Comparison of ENCODE assay signal across 8 cellular contexts in the genomic region with DNA sequence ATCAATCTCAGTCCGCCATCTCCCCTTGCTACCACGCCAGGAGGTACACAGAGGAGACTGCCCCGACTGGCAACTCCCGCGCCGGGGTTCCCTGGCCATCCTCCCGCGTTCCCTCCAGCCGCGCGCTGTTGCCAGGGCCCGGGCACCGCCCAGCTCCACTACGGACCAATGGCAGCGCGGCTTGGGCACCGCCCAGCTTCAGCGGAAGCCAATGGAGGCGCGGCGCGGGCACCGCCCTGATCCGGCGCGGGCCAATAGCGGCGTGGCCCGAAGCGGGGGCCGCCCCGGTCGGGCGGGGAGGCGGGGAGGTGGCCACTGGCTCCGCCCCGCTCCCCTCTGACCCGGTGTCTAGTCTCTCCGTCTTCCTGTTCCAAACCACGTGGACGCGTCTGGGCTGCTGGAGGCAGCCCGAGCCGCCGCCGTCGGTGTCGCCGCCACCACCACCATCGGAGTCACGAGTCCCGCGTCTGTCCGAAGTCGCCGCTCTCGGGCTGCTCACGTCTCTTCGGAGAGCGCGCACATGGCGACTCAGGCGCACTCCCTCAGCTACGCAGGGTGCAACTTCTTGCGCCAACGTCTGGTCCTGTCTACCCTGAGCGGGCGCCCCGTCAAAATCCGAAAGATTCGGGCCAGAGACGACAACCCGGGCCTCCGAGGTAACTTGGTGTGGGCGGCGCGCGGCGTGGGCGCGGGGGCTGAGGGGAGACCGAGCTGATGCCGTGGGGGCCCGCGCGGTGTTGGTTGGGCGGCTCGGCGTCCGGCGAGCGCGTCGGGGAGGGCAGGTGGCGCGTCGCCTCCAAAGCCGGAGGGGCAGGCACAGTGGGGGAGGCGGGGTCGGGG.
DNase-seq lines count a peak whose midpoint lies in the region; ATAC-seq and FAIRE-seq lines count a peak whose summit lies in the region.

A gene with protein sequence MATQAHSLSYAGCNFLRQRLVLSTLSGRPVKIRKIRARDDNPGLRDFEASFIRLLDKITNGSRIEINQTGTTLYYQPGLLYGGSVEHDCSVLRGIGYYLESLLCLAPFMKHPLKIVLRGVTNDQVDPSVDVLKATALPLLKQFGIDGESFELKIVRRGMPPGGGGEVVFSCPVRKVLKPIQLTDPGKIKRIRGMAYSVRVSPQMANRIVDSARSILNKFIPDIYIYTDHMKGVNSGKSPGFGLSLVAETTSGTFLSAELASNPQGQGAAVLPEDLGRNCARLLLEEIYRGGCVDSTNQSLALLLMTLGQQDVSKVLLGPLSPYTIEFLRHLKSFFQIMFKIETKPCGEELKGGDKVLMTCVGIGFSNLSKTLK (plus strand): TSS at position 373 of the 840 bp plus-strand sequence. CDS start 148 bp downstream, at position 521.

- no peaks in the 10 kb centered on the region for H3K9me3 Mint-ChIP-seq in central memory CD8-positive, alpha-beta T cell

- H3K27ac Mint-ChIP-seq in central memory CD8-positive, alpha-beta T cell (ENCODE audit: low read depth) = peak within 1 kb of the TSS; percentile 96

- peak within 1 kb of the TSS; percentile 87 for H3K4me3 Mint-ChIP-seq in central memory CD8-positive, alpha-beta T cell

- H3K4me1 Mint-ChIP-seq in central memory CD8-positive, alpha-beta T cell = peaks cover 32% of the 10 kb centered on the region

- H3K36me3 Mint-ChIP-seq in central memory CD8-positive, alpha-beta T cell (ENCODE audit: insufficient read depth) = peaks cover 12% of the 10 kb centered on the region

- H3K27me3 Mint-ChIP-seq in central memory CD8-positive, alpha-beta T cell = peaks cover 3% of the 10 kb centered on the region

- DNase-seq in AG08396 (ENCODE audit: low spot score) (peak; percentile 99), NCI-H345 treated with DMSO at 0.1 percent for 48 hours (lab: John Stamatoyannopoulos, UW; ENCODE audit: unreplicated experiment) (peak; percentile 96)
- DNase-seq in activated CD4-positive, CD25-positive, alpha-beta regulatory T cell treated with anti-CD3 and anti-CD28 coated beads, Interleukin-2, amount 50 U/mL, for 16 hours (ENCODE audit: low read depth, low spot score) = peak; percentile 94
- peak; percentile 92 to 96 for DNase-seq in central memory CD8-positive, alpha-beta T cell (ENCODE audit: low spot score in 2 of 2)
- DNase-seq in stimulated activated CD4-positive, alpha-beta T cell treated with anti-CD3 and anti-CD28 coated beads, Interleukin-12 subunit alpha, Interleukin-12 subunit beta, amount 100 ng/mL, for 4 hours = peak; percentile 94

- ATAC-seq in GM19023 (IDR thresholded peaks at IDR 0.05; ENCODE audit: unreplicated experiment) = peak; percentile 95
- ATAC-seq in HG03280 (IDR thresholded peaks at IDR 0.05; ENCODE audit: unreplicated experiment) = peak; percentile 94
- peak; percentile 94 for ATAC-seq in central memory CD8-positive, alpha-beta T cell (replicated peaks; ENCODE audit: extremely low read depth, poor library complexity, severe bottlenecking)

- FAIRE-seq in islet of Langerhans (lab: Jason Lieb, UNC) = peak; percentile 13

Comparison
In these comparisons a context has a peak if more than half of its experiments do, and no peak if none do; other contexts are left out.
1. Peak in every context shown above with its lines: DNase-seq and ATAC-seq.